In genomic region chr10:100518761-100519241, GRCh38 we compare ENCODE assay signal across 8 cellular contexts. TPM values are rescaled to one million over a fixed set of nuclear protein-coding genes. Genes with fewer than 3 reads are reported as not detected.
A peak's percentile ranks its signal among the peaks of the same experiment; 100 is the strongest.
DNase-seq lines count a peak whose midpoint lies in the region; ATAC-seq and FAIRE-seq lines count a peak whose summit lies in the region.

No MANE protein-coding gene starts in this region.

- no peak overlapping the region for H2BK15ac ChIP-seq in neuronal stem cell (ENCODE audit: low read length)

- H2AFZ ChIP-seq in neuronal stem cell (ENCODE audit: low read length), result peak overlapping the region; percentile 93

- H3K4me2 ChIP-seq in neuronal stem cell (ENCODE audit: insufficient read depth, low read length, poor library complexity, severe bottlenecking), result no peak overlapping the region

- peaks cover 0 to 13% (median 0%) of the 10 kb centered on the region in 3 experiments for H3K27me3 ChIP-seq in neuronal stem cell (ENCODE audit: control insufficient read depth in 3 of 3, insufficient read depth in 3 of 3, low read depth in 1 of 3, low read length in 3 of 3)
- H3K27me3 ChIP-seq in aorta (ENCODE audit: control insufficient read depth in 1 of 2, insufficient read depth in 2 of 2, low read length in 1 of 2), result no peaks in the 10 kb centered on the region

- H3K4me3 Mint-ChIP-seq in activated naive CD4-positive, alpha-beta T cell treated with anti-CD3 and anti-CD28 coated beads, Interleukin-2, amount 50 U/mL, for 24 hours, result no peak overlapping the region

- H3K27ac Mint-ChIP-seq in activated naive CD4-positive, alpha-beta T cell treated with anti-CD3 and anti-CD28 coated beads, Interleukin-2, amount 50 U/mL, for 24 hours, result peak overlapping the region; percentile 23

- no peak overlapping the region for H3K4ac ChIP-seq in neuronal stem cell (ENCODE audit: low read length)

- H3K36me3 Mint-ChIP-seq in activated naive CD4-positive, alpha-beta T cell treated with anti-CD3 and anti-CD28 coated beads, Interleukin-2, amount 50 U/mL, for 24 hours, result peaks cover 1% of the 10 kb centered on the region

- no peak overlapping the region for H3K18ac ChIP-seq in neuronal stem cell (ENCODE audit: low read length)

- H3K4me3 ChIP-seq in neuronal stem cell (ENCODE audit: low read length in 2 of 2) (peak overlapping the region in 1 of 2 donors; percentile 53), aorta (ENCODE audit: low read length in 2 of 2) (peak overlapping the region; percentile 12 to 34)

- no peak overlapping the region for H3K9ac ChIP-seq in neuronal stem cell (ENCODE audit: low read depth, low read length, poor library complexity)

- H3K36me3 ChIP-seq in neuronal stem cell (replicated peaks in 1 of 2; ENCODE audit: control insufficient read depth in 2 of 2, insufficient read depth in 2 of 2, low read length in 2 of 2) (peaks cover 0 to 26% of the 10 kb centered on the region in 2 donors), aorta (ENCODE audit: control insufficient read depth in 1 of 2, insufficient read depth in 2 of 2, low read length in 1 of 2) (peaks cover 0 to 1% of the 10 kb centered on the region in 2 donors)

- H3K23ac ChIP-seq in neuronal stem cell (ENCODE audit: low read depth, low read length, poor library complexity), result no peak overlapping the region

- no peak overlapping the region for H2BK120ac ChIP-seq in neuronal stem cell (ENCODE audit: low read depth, low read length)

- H2BK12ac ChIP-seq in neuronal stem cell (ENCODE audit: low read length), result no peak overlapping the region

- ATAC-seq in aorta (ENCODE audit: low FRiP score), result peak; percentile 87

- no CpG with 5 or more reads among the region's 7 CpGs for WGBS in neuronal stem cell (ENCODE audit: extremely low coverage in 2 of 2, insufficient read length in 2 of 2, insufficient replicate concordance in 1 of 2), 2 donors
- WGBS in aorta, 2 donors, result 4 to 6% methylated on average over 7 of the region's 7 CpGs

- peak; percentile 10 for FAIRE-seq in frontal cortex (lab: Jason Lieb, UNC)

- H3K9me3 ChIP-seq in neuronal stem cell (replicated peaks in 1 of 2; ENCODE audit: control insufficient read depth in 2 of 2, insufficient read depth in 1 of 2, low read depth in 1 of 2, low read length in 2 of 2), result no peaks in the 10 kb centered on the region
- no peaks in the 10 kb centered on the region for H3K9me3 ChIP-seq in aorta (ENCODE audit: control insufficient read depth, low read length)

- peak; percentile 38 for DNase-seq in COLO668 (lab: John Stamatoyannopoulos, UW; ENCODE audit: unreplicated experiment)
- DNase-seq in HT1080 (ENCODE audit: low read depth), result peak; percentile 64
- peak; percentile 70 for DNase-seq in RKO (ENCODE audit: low spot score)
- DNase-seq in frontal cortex (ENCODE audit: low spot score in 2 of 2), result peak; percentile 66 to 68
- peak; percentile 58 for DNase-seq in neuronal stem cell (ENCODE audit: low spot score)
- DNase-seq in aorta, result peak; percentile 66 to 67
- DNase-seq in posterior vena cava (ENCODE audit: low spot score), result no peak

- H3K4me1 Mint-ChIP-seq in activated naive CD4-positive, alpha-beta T cell treated with anti-CD3 and anti-CD28 coated beads, Interleukin-2, amount 50 U/mL, for 24 hours, result peaks cover 17% of the 10 kb centered on the region

- no peaks in the 10 kb centered on the region for H3K9me3 Mint-ChIP-seq in activated naive CD4-positive, alpha-beta T cell treated with anti-CD3 and anti-CD28 coated beads, Interleukin-2, amount 50 U/mL, for 24 hours

- H2AK5ac ChIP-seq in neuronal stem cell (ENCODE audit: low read depth, low read length), result no peak overlapping the region

- intact Hi-C loops in aorta (cut with DNase I), result loop anchor here in 1 of 2 donors (10.0 kb wide), 1 partner anchor 84 kb away; no protein-coding TSS in a partner anchor
- intact Hi-C loops in posterior vena cava (cut with DNase I), result no loop called here

- H3K79me1 ChIP-seq in neuronal stem cell (ENCODE audit: low read depth, low read length), result no peaks in the 10 kb centered on the region

- no peak overlapping the region for H4K91ac ChIP-seq in neuronal stem cell (ENCODE audit: low read depth, low read length, poor library complexity)

- no peaks in the 10 kb centered on the region for H3K27me3 Mint-ChIP-seq in activated naive CD4-positive, alpha-beta T cell treated with anti-CD3 and anti-CD28 coated beads, Interleukin-2, amount 50 U/mL, for 24 hours

- H3K27ac ChIP-seq in neuronal stem cell (replicated peaks; ENCODE audit: low read length) (no peak overlapping the region), aorta (ENCODE audit: low read depth in 1 of 2, low read length in 2 of 2) (no peak overlapping the region)

- H4K8ac ChIP-seq in neuronal stem cell (ENCODE audit: low read depth, low read length), result no peak overlapping the region

- no peak overlapping the region for H2BK5ac ChIP-seq in neuronal stem cell (ENCODE audit: low read length)

- H3K4me1 ChIP-seq in neuronal stem cell (ENCODE audit: control insufficient read depth in 2 of 2, insufficient read depth in 1 of 2, low read depth in 1 of 2, low read length in 2 of 2) (no peaks in the 10 kb centered on the region), aorta (ENCODE audit: control insufficient read depth in 1 of 2, insufficient read depth in 2 of 2, low read length in 2 of 2) (no peaks in the 10 kb centered on the region)

- no peak overlapping the region for H3K14ac ChIP-seq in neuronal stem cell (ENCODE audit: low read length)

RNA-seq across cellular contexts. Expression of gene SEC31B, which starts 0.9 kb away (rescaled TPM):
- total RNA-seq in HT1080 (2014; rRNA removed; shearing (Covaris generic)), result 0.93 and 1.9 TPM in 2 replicates
- 0.33 and 0.67 TPM in 2 replicates for polyA plus RNA-seq in HT1080 (2015; cell fraction: cytosol; rRNA removed)
- 40.9 and 42.1 TPM in 2 replicates for polyA plus RNA-seq in HT1080 (2015; cell fraction: nucleus; rRNA removed)
- total RNA-seq in frontal cortex, result 3.7 TPM
- polyA plus RNA-seq in neuronal stem cell (2013, experiment 1 of 2), result 7.7 TPM
- polyA plus RNA-seq in neuronal stem cell (2013, experiment 2 of 2), result 7.6 TPM
- total RNA-seq in aorta, result 10 to 100 TPM in 1 of 2 donors, 1 to 10 TPM in 1; 8.7 to 16.9 TPM
- polyA plus RNA-seq in aorta, result 10 to 100 TPM in 1 of 2 donors, 1 to 10 TPM in 1; 4.6 to 20.0 TPM
- total RNA-seq in posterior vena cava, result 1 to 10 TPM; 7.0 to 9.5 TPM

RNA-seq across cellular contexts. Expression of gene NDUFB8, which starts 10.9 kb away (rescaled TPM):
- total RNA-seq in HT1080 (2014; rRNA removed; shearing (Covaris generic)), result 239 and 289 TPM in 2 replicates
- 184 and 229 TPM in 2 replicates for polyA plus RNA-seq in HT1080 (2015; cell fraction: cytosol; rRNA removed)
- polyA plus RNA-seq in HT1080 (2015; cell fraction: nucleus; rRNA removed), result 97.1 and 141 TPM in 2 replicates
- total RNA-seq in frontal cortex, result 132 TPM
- 244 TPM for polyA plus RNA-seq in neuronal stem cell (2013, experiment 1 of 2)
- polyA plus RNA-seq in neuronal stem cell (2013, experiment 2 of 2), result 239 TPM
- total RNA-seq in aorta, result 100 to 1,000 TPM; 127 TPM
- polyA plus RNA-seq in aorta, result 100 to 1,000 TPM; 322 to 337 TPM
- 100 to 1,000 TPM; 139 to 152 TPM for total RNA-seq in posterior vena cava

RNA-seq across cellular contexts. Expression of gene HIF1AN, which starts 16.9 kb away (rescaled TPM):
- total RNA-seq in HT1080 (2014; rRNA removed; shearing (Covaris generic)), result 9.0 and 9.8 TPM in 2 replicates
- polyA plus RNA-seq in HT1080 (2015; cell fraction: cytosol; rRNA removed), result 19.5 and 21.9 TPM in 2 replicates
- 34.0 and 35.5 TPM in 2 replicates for polyA plus RNA-seq in HT1080 (2015; cell fraction: nucleus; rRNA removed)
- total RNA-seq in frontal cortex (11.4 TPM), aorta (10 to 100 TPM; 35.8 to 42.7 TPM), posterior vena cava (10 to 100 TPM; 30.8 to 40.0 TPM)
- 19.6 TPM for polyA plus RNA-seq in neuronal stem cell (2013, experiment 1 of 2)
- 19.2 TPM for polyA plus RNA-seq in neuronal stem cell (2013, experiment 2 of 2)
- 10 to 100 TPM in 1 of 2 donors, 1 to 10 TPM in 1; 6.0 to 10.8 TPM for polyA plus RNA-seq in aorta

RNA-seq across cellular contexts. Expression of gene WNT8B, which starts 56.0 kb away (rescaled TPM):
- not detected in 2 replicates for total RNA-seq in HT1080 (2014; rRNA removed; shearing (Covaris generic))
- not detected in 2 replicates for polyA plus RNA-seq in HT1080 (2015; cell fraction: cytosol; rRNA removed)
- polyA plus RNA-seq in HT1080 (2015; cell fraction: nucleus; rRNA removed), result not detected in 2 replicates
- total RNA-seq in frontal cortex (not detected), aorta (not detected), posterior vena cava (not detected)
- 0.59 TPM for polyA plus RNA-seq in neuronal stem cell (2013, experiment 1 of 2)
- 0.65 TPM for polyA plus RNA-seq in neuronal stem cell (2013, experiment 2 of 2)
- not detected for polyA plus RNA-seq in aorta
